ENCODE assay signal across 29 cellular contexts in the genomic region with DNA sequence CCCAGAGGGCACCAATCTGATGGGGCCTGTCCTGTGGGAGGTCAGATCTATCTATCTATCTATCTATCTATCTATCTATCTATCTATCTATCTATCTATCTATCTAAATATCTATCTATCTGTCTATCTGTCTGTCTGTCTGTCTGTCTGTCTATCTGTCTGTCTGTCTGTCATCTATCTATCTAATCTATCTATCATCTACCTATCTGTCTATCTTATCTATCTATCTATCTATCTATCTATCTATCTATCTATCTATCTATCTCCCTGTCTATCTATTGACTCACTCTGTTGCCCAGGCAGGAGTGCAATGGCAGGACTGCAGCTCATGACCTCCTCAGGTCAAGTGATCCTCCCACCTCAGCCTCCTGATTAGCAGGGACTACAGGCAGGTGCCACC.
"Had no signal": no experiment of that assay in that cellular context is flagged by ENCODE, and none has a peak within 500 bp of the region (broad histone marks: within the 10 kb centered on the region; RNA-seq: fewer than 3 reads in every experiment).

No MANE protein-coding gene starts in this region.

- H3K27me3 Mint-ChIP-seq: dendritic cell treated with granulocyte-macrophage colony-stimulating factor and Interleukin-4, amounts not matched to agents 40 ng/mL and 50 ng/mL, for 4 days; effector memory CD8-positive, alpha-beta T cell had no signal

- H3K9me3 ChIP-seq: colonic mucosa, esophagus muscularis mucosa, esophagus squamous epithelium, gastrocnemius medialis, gastroesophageal sphincter, heart left ventricle, heart right ventricle had no signal

- H3K4me3 ChIP-seq: colonic mucosa, coronary artery, dorsolateral prefrontal cortex, esophagus muscularis mucosa, esophagus squamous epithelium, gastrocnemius medialis, gastroesophageal sphincter, heart left ventricle, heart right ventricle had no signal

- H3K36me3 ChIP-seq: colonic mucosa, esophagus muscularis mucosa, esophagus squamous epithelium, gastrocnemius medialis, gastroesophageal sphincter, heart left ventricle, heart right ventricle had no signal

- FAIRE-seq: colon, endometrium, endothelial cell of umbilical vein, frontal cortex had no signal

- H3K27ac ChIP-seq: colonic mucosa, coronary artery, dorsolateral prefrontal cortex, epithelial cell of prostate, esophagus muscularis mucosa, esophagus squamous epithelium, foreskin keratinocyte, gastrocnemius medialis, gastroesophageal sphincter, heart left ventricle, heart right ventricle had no signal

- H3K27ac Mint-ChIP-seq: dendritic cell treated with granulocyte-macrophage colony-stimulating factor and Interleukin-4, amounts not matched to agents 40 ng/mL and 50 ng/mL, for 4 days; effector memory CD8-positive, alpha-beta T cell; endodermal cell had no signal

- DNase-seq: colonic mucosa; cortex of kidney; dermis blood vessel endothelial cell; dorsolateral prefrontal cortex; effector CD4-positive, alpha-beta T cell; effector CD8-positive, alpha-beta T cell; effector memory CD4-positive, alpha-beta T cell; effector memory CD8-positive, alpha-beta T cell; endodermal cell; erythroblast; esophagus squamous epithelium; foreskin fibroblast; foreskin keratinocyte; foreskin melanocyte; gastrocnemius medialis; glutamatergic neuron; head of caudate nucleus; heart left ventricle; heart right ventricle had no signal

- H3K4me1 ChIP-seq: colonic mucosa, esophagus squamous epithelium, foreskin keratinocyte, gastrocnemius medialis had no signal

- H3K4me3 Mint-ChIP-seq: dendritic cell treated with granulocyte-macrophage colony-stimulating factor and Interleukin-4, amounts not matched to agents 40 ng/mL and 50 ng/mL, for 4 days; effector memory CD8-positive, alpha-beta T cell; endodermal cell had no signal

- ATAC-seq: effector memory CD8-positive, alpha-beta T cell; esophagus mucosa; foreskin keratinocyte; gastrocnemius medialis; gastroesophageal sphincter; heart left ventricle; heart right ventricle had no signal

- H3K9me3 Mint-ChIP-seq: dendritic cell treated with granulocyte-macrophage colony-stimulating factor and Interleukin-4, amounts not matched to agents 40 ng/mL and 50 ng/mL, for 4 days; effector memory CD8-positive, alpha-beta T cell; endodermal cell had no signal

- H3K27me3 ChIP-seq: colonic mucosa, dorsolateral prefrontal cortex, esophagus muscularis mucosa, esophagus squamous epithelium, foreskin keratinocyte, gastrocnemius medialis, gastroesophageal sphincter, heart left ventricle, heart right ventricle had no signal
